In genomic region chr3:73419179-73419803, GRCh38 we compare ENCODE assay signal across 10 cellular contexts.
A peak's percentile ranks its signal among the peaks of the same experiment; 100 is the strongest.
DNase-seq lines count a peak whose midpoint lies in the region; ATAC-seq, FAIRE-seq and TF ChIP-seq lines count a peak whose summit lies in the region.
"Had no signal": no experiment of that assay in that cellular context is flagged by ENCODE, and none has a peak within 500 bp of the region (broad histone marks: within the 10 kb centered on the region; RNA-seq: fewer than 3 reads in every experiment).

No MANE protein-coding gene starts in this region.

- H3K36me3 ChIP-seq in kidney epithelial cell (ENCODE audit: control insufficient read depth, insufficient read depth, low read length) (no peaks in the 10 kb centered on the region), tibial artery (no peaks in the 10 kb centered on the region)

- no peaks in the 10 kb centered on the region for H3K36me3 Mint-ChIP-seq in chondrocyte (ENCODE audit: low read depth)
- H3K36me3 Mint-ChIP-seq in activated CD8-positive, alpha-beta T cell treated with anti-CD3 and anti-CD28 coated beads, Interleukin-2, amount 10 ng/mL, durations not matched to agents 7 days and 5 days (ENCODE audit: low read depth), result no peaks in the 10 kb centered on the region

- peak; percentile 35 for TF ChIP-seq CTCF in chondrocyte (IDR thresholded peaks at IDR 0.05)
- peak; percentile 3 for TF ChIP-seq CTCF in kidney epithelial cell (IDR thresholded peaks at IDR 0.05; ENCODE audit: insufficient read depth, low read length, poor library complexity, severe bottlenecking)
- peak in 1 of 2 experiments; percentile 30 for TF ChIP-seq CTCF in tibial artery (IDR thresholded peaks at IDR 0.05)

- H3K9me3 ChIP-seq in tibial artery, result no peaks in the 10 kb centered on the region

- no peak overlapping the region for H3K4me3 ChIP-seq in kidney epithelial cell (ENCODE audit: low read depth, low read length)
- no peak overlapping the region for H3K4me3 ChIP-seq in tibial artery

- no peaks in the 10 kb centered on the region for H3K27me3 ChIP-seq in kidney epithelial cell (ENCODE audit: control insufficient read depth, insufficient read depth, low read length)
- no peaks in the 10 kb centered on the region for H3K27me3 ChIP-seq in tibial artery

- ATAC-seq in activated CD8-positive, alpha-beta T cell treated with anti-CD3 and anti-CD28 coated beads, Interleukin-2, amount 10 ng/mL, durations not matched to agents 7 days and 5 days, result no peak
- ATAC-seq in activated CD4-positive, CD25-positive, alpha-beta regulatory T cell treated with anti-CD3 and anti-CD28 coated beads, Interleukin-2, amount 50 U/mL, for 24 hours, result no peak

- no peak overlapping the region for H3K27ac Mint-ChIP-seq in chondrocyte (ENCODE audit: unreplicated experiment)
- H3K27ac Mint-ChIP-seq in activated CD8-positive, alpha-beta T cell treated with anti-CD3 and anti-CD28 coated beads, Interleukin-2, amount 10 ng/mL, durations not matched to agents 7 days and 5 days, result no peak overlapping the region

- peak; percentile 31 for DNase-seq in HCEC 1CT
- DNase-seq in chondrocyte (ENCODE audit: low spot score), result no peak
- DNase-seq in kidney epithelial cell (ENCODE audit: low read depth), result no peak
- DNase-seq in tibial artery, result no peak
- DNase-seq in activated CD8-positive, alpha-beta T cell treated with anti-CD3 and anti-CD28 coated beads, Interleukin-2, amount 10 ng/mL, durations not matched to agents 7 days and 5 days, result no peak
- DNase-seq in H54 (ENCODE audit: insufficient read length, low spot score), result no peak
- DNase-seq: activated CD8-positive, alpha-beta memory T cell treated with anti-CD3 and anti-CD28 coated beads, Interleukin-2, amount 50 U/mL, for 4 hours; NCI-H1105; T-helper 2 cell had no signal

- no peak overlapping the region for H3K4me3 Mint-ChIP-seq in chondrocyte (ENCODE audit: unreplicated experiment)
- H3K4me3 Mint-ChIP-seq in activated CD8-positive, alpha-beta T cell treated with anti-CD3 and anti-CD28 coated beads, Interleukin-2, amount 10 ng/mL, durations not matched to agents 7 days and 5 days, result no peak overlapping the region

- peaks cover 3% of the 10 kb centered on the region for H3K4me1 Mint-ChIP-seq in chondrocyte (ENCODE audit: low read depth)
- H3K4me1 Mint-ChIP-seq in activated CD8-positive, alpha-beta T cell treated with anti-CD3 and anti-CD28 coated beads, Interleukin-2, amount 10 ng/mL, durations not matched to agents 7 days and 5 days (ENCODE audit: low read depth), result no peaks in the 10 kb centered on the region

- CTCF ChIA-PET in activated CD8-positive, alpha-beta T cell treated with anti-CD3 and anti-CD28 coated beads, Interleukin-2, amount 10 ng/mL, durations not matched to agents 7 days and 5 days (lab: Charles Lee), result no interaction called here

- no peaks in the 10 kb centered on the region for H3K27me3 Mint-ChIP-seq in chondrocyte (ENCODE audit: low read depth)
- H3K27me3 Mint-ChIP-seq in activated CD8-positive, alpha-beta T cell treated with anti-CD3 and anti-CD28 coated beads, Interleukin-2, amount 10 ng/mL, durations not matched to agents 7 days and 5 days (ENCODE audit: low read depth), result no peaks in the 10 kb centered on the region

- intact Hi-C loops in tibial artery (cut with DNase I; ENCODE audit: low total_unique reads), result no loop called here

- TF ChIP-seq POLR2A in H54 (IDR thresholded peaks at IDR 0.05; ENCODE audit: low read depth, low read length), result no peak

- peaks cover 4% of the 10 kb centered on the region for H3K9me3 Mint-ChIP-seq in chondrocyte (ENCODE audit: low read depth)
- H3K9me3 Mint-ChIP-seq in activated CD8-positive, alpha-beta T cell treated with anti-CD3 and anti-CD28 coated beads, Interleukin-2, amount 10 ng/mL, durations not matched to agents 7 days and 5 days (ENCODE audit: insufficient read depth), result no peaks in the 10 kb centered on the region

- no peak for FAIRE-seq in H54 (lab: Jason Lieb, UNC)

- H3K4me1 ChIP-seq in tibial artery, result peaks cover 0 to 61% (median 30%) of the 10 kb centered on the region in 4 donors

- peak overlapping the region; percentile 1 to 6 for H3K27ac ChIP-seq in tibial artery

- POLR2A ChIA-PET in activated CD8-positive, alpha-beta T cell treated with anti-CD3 and anti-CD28 coated beads, Interleukin-2, amount 10 ng/mL, durations not matched to agents 7 days and 5 days (lab: Charles Lee), result no interaction called here
